In the genomic region with DNA sequence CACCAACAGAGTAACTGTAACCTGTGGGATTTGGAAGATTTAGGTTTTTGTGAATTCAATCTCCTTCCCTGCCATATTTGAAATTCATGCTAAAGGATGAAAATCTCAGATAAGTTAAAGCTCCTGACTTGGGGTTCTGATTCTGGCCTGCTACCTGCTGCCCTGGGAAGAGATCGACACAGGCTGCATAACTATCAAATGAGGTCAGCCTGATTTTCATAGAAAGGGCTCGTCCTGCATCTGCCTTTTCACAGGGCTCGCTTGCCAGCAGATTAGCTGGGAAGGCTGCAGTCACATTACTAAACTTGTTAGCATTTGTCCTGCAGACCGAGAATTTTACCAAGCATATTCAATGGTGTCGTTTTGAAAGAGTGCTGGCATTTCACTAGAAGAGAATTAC, we compare ENCODE assay signal across 1 cellular context.
TF ChIP-seq lines count a peak whose summit lies in the region.

No MANE protein-coding gene starts in this region.

TF ChIP-seq in H1, 55 proteins besides CTCF, POLR2A, EP300 and RAD21 (continued from another document):
- TF ChIP-seq, protein P1, sequence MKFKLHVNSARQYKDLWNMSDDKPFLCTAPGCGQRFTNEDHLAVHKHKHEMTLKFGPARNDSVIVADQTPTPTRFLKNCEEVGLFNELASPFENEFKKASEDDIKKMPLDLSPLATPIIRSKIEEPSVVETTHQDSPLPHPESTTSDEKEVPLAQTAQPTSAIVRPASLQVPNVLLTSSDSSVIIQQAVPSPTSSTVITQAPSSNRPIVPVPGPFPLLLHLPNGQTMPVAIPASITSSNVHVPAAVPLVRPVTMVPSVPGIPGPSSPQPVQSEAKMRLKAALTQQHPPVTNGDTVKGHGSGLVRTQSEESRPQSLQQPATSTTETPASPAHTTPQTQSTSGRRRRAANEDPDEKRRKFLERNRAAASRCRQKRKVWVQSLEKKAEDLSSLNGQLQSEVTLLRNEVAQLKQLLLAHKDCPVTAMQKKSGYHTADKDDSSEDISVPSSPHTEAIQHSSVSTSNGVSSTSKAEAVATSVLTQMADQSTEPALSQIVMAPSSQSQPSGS (IDR thresholded peaks at IDR 0.05; ENCODE audit: low read length) = 0 out of 2 replicates have a peak, but pooled peaks have one; percentile 47
- TF ChIP-seq SP2 (IDR thresholded peaks at IDR 0.05; ENCODE audit: low read length) = no peak
- TF ChIP-seq JUN (IDR thresholded peaks at IDR 0.05; ENCODE audit: low read depth, low read length) = peak; percentile 48; the same call in 1 of the 2 replicates
- no peak for TF ChIP-seq TBP (IDR thresholded peaks at IDR 0.05; ENCODE audit: low read depth, low read length)
- no peak for TF ChIP-seq KDM5A (IDR thresholded peaks at IDR 0.05; ENCODE audit: low read length)
- TF ChIP-seq CHD2 (IDR thresholded peaks at IDR 0.05; ENCODE audit: low read length) = no peak
- TF ChIP-seq, protein P2, sequence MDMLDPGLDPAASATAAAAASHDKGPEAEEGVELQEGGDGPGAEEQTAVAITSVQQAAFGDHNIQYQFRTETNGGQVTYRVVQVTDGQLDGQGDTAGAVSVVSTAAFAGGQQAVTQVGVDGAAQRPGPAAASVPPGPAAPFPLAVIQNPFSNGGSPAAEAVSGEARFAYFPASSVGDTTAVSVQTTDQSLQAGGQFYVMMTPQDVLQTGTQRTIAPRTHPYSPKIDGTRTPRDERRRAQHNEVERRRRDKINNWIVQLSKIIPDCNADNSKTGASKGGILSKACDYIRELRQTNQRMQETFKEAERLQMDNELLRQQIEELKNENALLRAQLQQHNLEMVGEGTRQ (IDR thresholded peaks at IDR 0.05; ENCODE audit: low read length) = no peak
- TF ChIP-seq, protein P3, sequence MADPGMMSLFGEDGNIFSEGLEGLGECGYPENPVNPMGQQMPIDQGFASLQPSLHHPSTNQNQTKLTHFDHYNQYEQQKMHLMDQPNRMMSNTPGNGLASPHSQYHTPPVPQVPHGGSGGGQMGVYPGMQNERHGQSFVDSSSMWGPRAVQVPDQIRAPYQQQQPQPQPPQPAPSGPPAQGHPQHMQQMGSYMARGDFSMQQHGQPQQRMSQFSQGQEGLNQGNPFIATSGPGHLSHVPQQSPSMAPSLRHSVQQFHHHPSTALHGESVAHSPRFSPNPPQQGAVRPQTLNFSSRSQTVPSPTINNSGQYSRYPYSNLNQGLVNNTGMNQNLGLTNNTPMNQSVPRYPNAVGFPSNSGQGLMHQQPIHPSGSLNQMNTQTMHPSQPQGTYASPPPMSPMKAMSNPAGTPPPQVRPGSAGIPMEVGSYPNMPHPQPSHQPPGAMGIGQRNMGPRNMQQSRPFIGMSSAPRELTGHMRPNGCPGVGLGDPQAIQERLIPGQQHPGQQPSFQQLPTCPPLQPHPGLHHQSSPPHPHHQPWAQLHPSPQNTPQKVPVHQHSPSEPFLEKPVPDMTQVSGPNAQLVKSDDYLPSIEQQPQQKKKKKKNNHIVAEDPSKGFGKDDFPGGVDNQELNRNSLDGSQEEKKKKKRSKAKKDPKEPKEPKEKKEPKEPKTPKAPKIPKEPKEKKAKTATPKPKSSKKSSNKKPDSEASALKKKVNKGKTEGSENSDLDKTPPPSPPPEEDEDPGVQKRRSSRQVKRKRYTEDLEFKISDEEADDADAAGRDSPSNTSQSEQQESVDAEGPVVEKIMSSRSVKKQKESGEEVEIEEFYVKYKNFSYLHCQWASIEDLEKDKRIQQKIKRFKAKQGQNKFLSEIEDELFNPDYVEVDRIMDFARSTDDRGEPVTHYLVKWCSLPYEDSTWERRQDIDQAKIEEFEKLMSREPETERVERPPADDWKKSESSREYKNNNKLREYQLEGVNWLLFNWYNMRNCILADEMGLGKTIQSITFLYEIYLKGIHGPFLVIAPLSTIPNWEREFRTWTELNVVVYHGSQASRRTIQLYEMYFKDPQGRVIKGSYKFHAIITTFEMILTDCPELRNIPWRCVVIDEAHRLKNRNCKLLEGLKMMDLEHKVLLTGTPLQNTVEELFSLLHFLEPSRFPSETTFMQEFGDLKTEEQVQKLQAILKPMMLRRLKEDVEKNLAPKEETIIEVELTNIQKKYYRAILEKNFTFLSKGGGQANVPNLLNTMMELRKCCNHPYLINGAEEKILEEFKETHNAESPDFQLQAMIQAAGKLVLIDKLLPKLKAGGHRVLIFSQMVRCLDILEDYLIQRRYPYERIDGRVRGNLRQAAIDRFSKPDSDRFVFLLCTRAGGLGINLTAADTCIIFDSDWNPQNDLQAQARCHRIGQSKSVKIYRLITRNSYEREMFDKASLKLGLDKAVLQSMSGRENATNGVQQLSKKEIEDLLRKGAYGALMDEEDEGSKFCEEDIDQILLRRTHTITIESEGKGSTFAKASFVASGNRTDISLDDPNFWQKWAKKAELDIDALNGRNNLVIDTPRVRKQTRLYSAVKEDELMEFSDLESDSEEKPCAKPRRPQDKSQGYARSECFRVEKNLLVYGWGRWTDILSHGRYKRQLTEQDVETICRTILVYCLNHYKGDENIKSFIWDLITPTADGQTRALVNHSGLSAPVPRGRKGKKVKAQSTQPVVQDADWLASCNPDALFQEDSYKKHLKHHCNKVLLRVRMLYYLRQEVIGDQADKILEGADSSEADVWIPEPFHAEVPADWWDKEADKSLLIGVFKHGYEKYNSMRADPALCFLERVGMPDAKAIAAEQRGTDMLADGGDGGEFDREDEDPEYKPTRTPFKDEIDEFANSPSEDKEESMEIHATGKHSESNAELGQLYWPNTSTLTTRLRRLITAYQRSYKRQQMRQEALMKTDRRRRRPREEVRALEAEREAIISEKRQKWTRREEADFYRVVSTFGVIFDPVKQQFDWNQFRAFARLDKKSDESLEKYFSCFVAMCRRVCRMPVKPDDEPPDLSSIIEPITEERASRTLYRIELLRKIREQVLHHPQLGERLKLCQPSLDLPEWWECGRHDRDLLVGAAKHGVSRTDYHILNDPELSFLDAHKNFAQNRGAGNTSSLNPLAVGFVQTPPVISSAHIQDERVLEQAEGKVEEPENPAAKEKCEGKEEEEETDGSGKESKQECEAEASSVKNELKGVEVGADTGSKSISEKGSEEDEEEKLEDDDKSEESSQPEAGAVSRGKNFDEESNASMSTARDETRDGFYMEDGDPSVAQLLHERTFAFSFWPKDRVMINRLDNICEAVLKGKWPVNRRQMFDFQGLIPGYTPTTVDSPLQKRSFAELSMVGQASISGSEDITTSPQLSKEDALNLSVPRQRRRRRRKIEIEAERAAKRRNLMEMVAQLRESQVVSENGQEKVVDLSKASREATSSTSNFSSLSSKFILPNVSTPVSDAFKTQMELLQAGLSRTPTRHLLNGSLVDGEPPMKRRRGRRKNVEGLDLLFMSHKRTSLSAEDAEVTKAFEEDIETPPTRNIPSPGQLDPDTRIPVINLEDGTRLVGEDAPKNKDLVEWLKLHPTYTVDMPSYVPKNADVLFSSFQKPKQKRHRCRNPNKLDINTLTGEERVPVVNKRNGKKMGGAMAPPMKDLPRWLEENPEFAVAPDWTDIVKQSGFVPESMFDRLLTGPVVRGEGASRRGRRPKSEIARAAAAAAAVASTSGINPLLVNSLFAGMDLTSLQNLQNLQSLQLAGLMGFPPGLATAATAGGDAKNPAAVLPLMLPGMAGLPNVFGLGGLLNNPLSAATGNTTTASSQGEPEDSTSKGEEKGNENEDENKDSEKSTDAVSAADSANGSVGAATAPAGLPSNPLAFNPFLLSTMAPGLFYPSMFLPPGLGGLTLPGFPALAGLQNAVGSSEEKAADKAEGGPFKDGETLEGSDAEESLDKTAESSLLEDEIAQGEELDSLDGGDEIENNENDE (IDR thresholded peaks at IDR 0.05; ENCODE audit: insufficient replicate concordance, low read length) = no peak
- TF ChIP-seq ZNF274 (IDR thresholded peaks at IDR 0.05; ENCODE audit: borderline replicate concordance, extremely low read depth, low read length) = no peak
- no peak for TF ChIP-seq NANOG (IDR thresholded peaks at IDR 0.05; ENCODE audit: insufficient read depth, low read depth, low read length, poor library complexity, severe bottlenecking)
- TF ChIP-seq CHD1 (IDR thresholded peaks at IDR 0.05; ENCODE audit: low read depth, low read length) = no peak
- TF ChIP-seq CBX5 (IDR thresholded peaks at IDR 0.05; ENCODE audit: low read depth, low read length) = no peak
- no peak for TF ChIP-seq CREB1 (IDR thresholded peaks at IDR 0.05)
- TF ChIP-seq JUND (IDR thresholded peaks at IDR 0.05; ENCODE audit: low read length) = peak; percentile 73
TF ChIP-seq in H1: peak in this region for 3.
